Comparison of ENCODE assay signal across 1 cellular context in the genomic region with DNA sequence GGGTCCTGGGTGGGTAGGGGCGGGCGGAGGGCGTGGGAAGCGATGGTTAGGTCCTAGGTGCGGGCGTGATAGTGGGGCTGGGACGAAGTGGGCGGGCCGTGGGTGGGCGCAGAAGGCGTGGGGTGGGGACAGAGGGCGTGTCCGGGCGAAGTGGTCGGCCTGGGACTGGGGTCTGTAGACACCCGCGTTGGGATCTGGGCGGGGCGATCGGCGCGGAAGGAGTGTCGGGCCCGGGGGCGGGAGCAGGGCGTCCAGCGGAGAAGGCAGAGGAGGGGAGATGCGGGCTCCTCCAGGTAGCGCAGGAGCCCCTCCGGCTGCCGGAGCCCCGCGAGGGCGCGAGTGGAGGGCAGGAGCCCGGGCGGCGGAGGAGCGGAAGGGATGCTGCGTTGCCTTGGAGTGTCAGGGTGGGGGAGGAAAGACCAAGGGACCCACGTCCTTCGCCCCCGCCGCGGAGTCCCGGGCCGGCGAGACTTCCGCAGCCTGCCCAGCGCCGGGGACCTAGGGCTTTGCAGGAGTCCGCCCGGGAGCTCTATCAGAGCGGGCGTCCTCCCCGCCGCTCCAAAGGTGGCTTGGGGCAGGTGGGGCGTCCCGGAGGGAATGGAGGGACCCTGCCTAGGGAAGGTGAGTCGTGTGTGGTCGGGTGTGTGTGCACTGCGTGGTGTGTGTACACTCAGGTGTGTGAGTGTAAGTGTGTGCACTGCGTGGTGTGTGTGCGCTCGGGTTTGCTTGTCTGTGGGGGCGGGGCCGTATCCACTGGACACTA.
A peak's percentile ranks its signal among the peaks of the same experiment; 100 is the strongest.
TF ChIP-seq lines count a peak whose summit lies in the region.

No MANE protein-coding gene starts in this region.

TF ChIP-seq in HEK293, 187 proteins besides CTCF, POLR2A, EP300 and RAD21 (continued from another document and continues in another):
- TF ChIP-seq ZNF302 (tag by site-specific recombination; IDR thresholded peaks at IDR 0.05; ENCODE audit: low read depth) = no peak
- TF ChIP-seq ZFP3 (tag by site-specific recombination; IDR thresholded peaks at IDR 0.05; ENCODE audit: low read depth) = peak; percentile 94
- TF ChIP-seq, protein P1, sequence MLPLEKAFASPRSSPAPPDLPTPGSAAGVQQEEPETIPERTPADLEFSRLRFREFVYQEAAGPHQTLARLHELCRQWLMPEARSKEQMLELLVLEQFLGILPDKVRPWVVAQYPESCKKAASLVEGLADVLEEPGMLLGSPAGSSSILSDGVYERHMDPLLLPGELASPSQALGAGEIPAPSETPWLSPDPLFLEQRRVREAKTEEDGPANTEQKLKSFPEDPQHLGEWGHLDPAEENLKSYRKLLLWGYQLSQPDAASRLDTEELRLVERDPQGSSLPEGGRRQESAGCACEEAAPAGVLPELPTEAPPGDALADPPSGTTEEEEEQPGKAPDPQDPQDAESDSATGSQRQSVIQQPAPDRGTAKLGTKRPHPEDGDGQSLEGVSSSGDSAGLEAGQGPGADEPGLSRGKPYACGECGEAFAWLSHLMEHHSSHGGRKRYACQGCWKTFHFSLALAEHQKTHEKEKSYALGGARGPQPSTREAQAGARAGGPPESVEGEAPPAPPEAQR (tag by site-specific recombination; IDR thresholded peaks at IDR 0.05) = no peak
- TF ChIP-seq HOXD13 (CRISPR knock-in tag; IDR thresholded peaks at IDR 0.05; ENCODE audit: borderline replicate concordance) = no peak
- peak; percentile 33; the same call in 1 of the 2 replicates for TF ChIP-seq ZEB2 (tag by site-specific recombination; IDR thresholded peaks at IDR 0.05)
- TF ChIP-seq ZBTB17 (tag by site-specific recombination; IDR thresholded peaks at IDR 0.05) = peak; percentile 52; the same call in 1 of the 2 replicates
- TF ChIP-seq, protein P2, sequence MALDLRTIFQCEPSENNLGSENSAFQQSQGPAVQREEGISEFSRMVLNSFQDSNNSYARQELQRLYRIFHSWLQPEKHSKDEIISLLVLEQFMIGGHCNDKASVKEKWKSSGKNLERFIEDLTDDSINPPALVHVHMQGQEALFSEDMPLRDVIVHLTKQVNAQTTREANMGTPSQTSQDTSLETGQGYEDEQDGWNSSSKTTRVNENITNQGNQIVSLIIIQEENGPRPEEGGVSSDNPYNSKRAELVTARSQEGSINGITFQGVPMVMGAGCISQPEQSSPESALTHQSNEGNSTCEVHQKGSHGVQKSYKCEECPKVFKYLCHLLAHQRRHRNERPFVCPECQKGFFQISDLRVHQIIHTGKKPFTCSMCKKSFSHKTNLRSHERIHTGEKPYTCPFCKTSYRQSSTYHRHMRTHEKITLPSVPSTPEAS (tag by site-specific recombination; IDR thresholded peaks at IDR 0.05) = peak; percentile 99
- TF ChIP-seq, protein P3, sequence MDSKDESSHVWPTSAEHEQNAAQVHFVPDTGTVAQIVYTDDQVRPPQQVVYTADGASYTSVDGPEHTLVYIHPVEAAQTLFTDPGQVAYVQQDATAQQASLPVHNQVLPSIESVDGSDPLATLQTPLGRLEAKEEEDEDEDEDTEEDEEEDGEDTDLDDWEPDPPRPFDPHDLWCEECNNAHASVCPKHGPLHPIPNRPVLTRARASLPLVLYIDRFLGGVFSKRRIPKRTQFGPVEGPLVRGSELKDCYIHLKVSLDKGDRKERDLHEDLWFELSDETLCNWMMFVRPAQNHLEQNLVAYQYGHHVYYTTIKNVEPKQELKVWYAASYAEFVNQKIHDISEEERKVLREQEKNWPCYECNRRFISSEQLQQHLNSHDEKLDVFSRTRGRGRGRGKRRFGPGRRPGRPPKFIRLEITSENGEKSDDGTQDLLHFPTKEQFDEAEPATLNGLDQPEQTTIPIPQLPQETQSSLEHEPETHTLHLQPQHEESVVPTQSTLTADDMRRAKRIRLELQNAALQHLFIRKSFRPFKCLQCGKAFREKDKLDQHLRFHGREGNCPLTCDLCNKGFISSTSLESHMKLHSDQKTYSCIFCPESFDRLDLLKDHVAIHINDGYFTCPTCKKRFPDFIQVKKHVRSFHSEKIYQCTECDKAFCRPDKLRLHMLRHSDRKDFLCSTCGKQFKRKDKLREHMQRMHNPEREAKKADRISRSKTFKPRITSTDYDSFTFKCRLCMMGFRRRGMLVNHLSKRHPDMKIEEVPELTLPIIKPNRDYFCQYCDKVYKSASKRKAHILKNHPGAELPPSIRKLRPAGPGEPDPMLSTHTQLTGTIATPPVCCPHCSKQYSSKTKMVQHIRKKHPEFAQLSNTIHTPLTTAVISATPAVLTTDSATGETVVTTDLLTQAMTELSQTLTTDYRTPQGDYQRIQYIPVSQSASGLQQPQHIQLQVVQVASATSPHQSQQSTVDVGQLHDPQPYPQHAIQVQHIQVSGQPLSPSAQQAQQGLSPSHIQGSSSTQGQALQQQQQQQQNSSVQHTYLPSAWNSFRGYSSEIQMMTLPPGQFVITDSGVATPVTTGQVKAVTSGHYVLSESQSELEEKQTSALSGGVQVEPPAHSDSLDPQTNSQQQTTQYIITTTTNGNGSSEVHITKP (tag by site-specific recombination; IDR thresholded peaks at IDR 0.05) = peak; percentile 86
- TF ChIP-seq, protein P4, sequence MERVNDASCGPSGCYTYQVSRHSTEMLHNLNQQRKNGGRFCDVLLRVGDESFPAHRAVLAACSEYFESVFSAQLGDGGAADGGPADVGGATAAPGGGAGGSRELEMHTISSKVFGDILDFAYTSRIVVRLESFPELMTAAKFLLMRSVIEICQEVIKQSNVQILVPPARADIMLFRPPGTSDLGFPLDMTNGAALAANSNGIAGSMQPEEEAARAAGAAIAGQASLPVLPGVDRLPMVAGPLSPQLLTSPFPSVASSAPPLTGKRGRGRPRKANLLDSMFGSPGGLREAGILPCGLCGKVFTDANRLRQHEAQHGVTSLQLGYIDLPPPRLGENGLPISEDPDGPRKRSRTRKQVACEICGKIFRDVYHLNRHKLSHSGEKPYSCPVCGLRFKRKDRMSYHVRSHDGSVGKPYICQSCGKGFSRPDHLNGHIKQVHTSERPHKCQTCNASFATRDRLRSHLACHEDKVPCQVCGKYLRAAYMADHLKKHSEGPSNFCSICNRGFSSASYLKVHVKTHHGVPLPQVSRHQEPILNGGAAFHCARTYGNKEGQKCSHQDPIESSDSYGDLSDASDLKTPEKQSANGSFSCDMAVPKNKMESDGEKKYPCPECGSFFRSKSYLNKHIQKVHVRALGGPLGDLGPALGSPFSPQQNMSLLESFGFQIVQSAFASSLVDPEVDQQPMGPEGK (tag by site-specific recombination; IDR thresholded peaks at IDR 0.05) = peak; percentile 79
- TF ChIP-seq, protein P5, sequence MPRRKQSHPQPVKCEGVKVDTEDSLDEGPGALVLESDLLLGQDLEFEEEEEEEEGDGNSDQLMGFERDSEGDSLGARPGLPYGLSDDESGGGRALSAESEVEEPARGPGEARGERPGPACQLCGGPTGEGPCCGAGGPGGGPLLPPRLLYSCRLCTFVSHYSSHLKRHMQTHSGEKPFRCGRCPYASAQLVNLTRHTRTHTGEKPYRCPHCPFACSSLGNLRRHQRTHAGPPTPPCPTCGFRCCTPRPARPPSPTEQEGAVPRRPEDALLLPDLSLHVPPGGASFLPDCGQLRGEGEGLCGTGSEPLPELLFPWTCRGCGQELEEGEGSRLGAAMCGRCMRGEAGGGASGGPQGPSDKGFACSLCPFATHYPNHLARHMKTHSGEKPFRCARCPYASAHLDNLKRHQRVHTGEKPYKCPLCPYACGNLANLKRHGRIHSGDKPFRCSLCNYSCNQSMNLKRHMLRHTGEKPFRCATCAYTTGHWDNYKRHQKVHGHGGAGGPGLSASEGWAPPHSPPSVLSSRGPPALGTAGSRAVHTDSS (tag by site-specific recombination; IDR thresholded peaks at IDR 0.05) = no peak
- TF ChIP-seq, protein P6, sequence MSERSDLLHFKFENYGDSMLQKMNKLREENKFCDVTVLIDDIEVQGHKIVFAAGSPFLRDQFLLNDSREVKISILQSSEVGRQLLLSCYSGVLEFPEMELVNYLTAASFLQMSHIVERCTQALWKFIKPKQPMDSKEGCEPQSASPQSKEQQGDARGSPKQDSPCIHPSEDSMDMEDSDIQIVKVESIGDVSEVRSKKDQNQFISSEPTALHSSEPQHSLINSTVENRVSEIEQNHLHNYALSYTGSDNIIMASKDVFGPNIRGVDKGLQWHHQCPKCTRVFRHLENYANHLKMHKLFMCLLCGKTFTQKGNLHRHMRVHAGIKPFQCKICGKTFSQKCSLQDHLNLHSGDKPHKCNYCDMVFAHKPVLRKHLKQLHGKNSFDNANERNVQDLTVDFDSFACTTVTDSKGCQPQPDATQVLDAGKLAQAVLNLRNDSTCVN (tag by site-specific recombination; optimal IDR thresholded peaks at IDR 0.05) = peak; percentile 59
- no peak; the same call in 1 of the 2 replicates for TF ChIP-seq ZNF837 (tag by site-specific recombination; IDR thresholded peaks at IDR 0.05)
- no peak for TF ChIP-seq IKZF3 (tag by site-specific recombination; IDR thresholded peaks at IDR 0.05)
- TF ChIP-seq, protein P7, sequence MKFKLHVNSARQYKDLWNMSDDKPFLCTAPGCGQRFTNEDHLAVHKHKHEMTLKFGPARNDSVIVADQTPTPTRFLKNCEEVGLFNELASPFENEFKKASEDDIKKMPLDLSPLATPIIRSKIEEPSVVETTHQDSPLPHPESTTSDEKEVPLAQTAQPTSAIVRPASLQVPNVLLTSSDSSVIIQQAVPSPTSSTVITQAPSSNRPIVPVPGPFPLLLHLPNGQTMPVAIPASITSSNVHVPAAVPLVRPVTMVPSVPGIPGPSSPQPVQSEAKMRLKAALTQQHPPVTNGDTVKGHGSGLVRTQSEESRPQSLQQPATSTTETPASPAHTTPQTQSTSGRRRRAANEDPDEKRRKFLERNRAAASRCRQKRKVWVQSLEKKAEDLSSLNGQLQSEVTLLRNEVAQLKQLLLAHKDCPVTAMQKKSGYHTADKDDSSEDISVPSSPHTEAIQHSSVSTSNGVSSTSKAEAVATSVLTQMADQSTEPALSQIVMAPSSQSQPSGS (tag by site-specific recombination; IDR thresholded peaks at IDR 0.05; ENCODE audit: low read depth) = no peak
- TF ChIP-seq ZFHX2 (tag by site-specific recombination; conservative IDR thresholded peaks at IDR 0.05) = peak; percentile 97
- no peak for TF ChIP-seq ZNF664 (tag by site-specific recombination; IDR thresholded peaks at IDR 0.05)
- TF ChIP-seq MZF1 (tag by site-specific recombination; IDR thresholded peaks at IDR 0.05; ENCODE audit: borderline replicate concordance) = no peak
- TF ChIP-seq KLF1 (tag by site-specific recombination; IDR thresholded peaks at IDR 0.05) = no peak
- TF ChIP-seq, protein P8, sequence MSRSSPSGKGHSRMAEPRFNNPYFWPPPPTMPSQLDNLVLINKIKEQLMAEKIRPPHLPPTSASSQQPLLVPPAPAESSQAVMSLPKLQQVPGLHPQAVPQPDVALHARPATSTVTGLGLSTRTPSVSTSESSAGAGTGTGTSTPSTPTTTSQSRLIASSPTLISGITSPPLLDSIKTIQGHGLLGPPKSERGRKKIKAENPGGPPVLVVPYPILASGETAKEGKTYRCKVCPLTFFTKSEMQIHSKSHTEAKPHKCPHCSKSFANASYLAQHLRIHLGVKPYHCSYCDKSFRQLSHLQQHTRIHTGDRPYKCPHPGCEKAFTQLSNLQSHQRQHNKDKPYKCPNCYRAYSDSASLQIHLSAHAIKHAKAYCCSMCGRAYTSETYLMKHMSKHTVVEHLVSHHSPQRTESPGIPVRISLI (tag by site-specific recombination; IDR thresholded peaks at IDR 0.05) = no peak
- no peak for TF ChIP-seq ZNF629 (tag by site-specific recombination; IDR thresholded peaks at IDR 0.05)
- TF ChIP-seq, protein P9, sequence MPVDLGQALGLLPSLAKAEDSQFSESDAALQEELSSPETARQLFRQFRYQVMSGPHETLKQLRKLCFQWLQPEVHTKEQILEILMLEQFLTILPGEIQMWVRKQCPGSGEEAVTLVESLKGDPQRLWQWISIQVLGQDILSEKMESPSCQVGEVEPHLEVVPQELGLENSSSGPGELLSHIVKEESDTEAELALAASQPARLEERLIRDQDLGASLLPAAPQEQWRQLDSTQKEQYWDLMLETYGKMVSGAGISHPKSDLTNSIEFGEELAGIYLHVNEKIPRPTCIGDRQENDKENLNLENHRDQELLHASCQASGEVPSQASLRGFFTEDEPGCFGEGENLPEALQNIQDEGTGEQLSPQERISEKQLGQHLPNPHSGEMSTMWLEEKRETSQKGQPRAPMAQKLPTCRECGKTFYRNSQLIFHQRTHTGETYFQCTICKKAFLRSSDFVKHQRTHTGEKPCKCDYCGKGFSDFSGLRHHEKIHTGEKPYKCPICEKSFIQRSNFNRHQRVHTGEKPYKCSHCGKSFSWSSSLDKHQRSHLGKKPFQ (tag by site-specific recombination; IDR thresholded peaks at IDR 0.05) = peak; percentile 89
- no peak for TF ChIP-seq ZNF677 (tag by site-specific recombination; IDR thresholded peaks at IDR 0.05)
- no peak for TF ChIP-seq ZNF24 (tag by site-specific recombination; IDR thresholded peaks at IDR 0.05)
- TF ChIP-seq, protein P10, sequence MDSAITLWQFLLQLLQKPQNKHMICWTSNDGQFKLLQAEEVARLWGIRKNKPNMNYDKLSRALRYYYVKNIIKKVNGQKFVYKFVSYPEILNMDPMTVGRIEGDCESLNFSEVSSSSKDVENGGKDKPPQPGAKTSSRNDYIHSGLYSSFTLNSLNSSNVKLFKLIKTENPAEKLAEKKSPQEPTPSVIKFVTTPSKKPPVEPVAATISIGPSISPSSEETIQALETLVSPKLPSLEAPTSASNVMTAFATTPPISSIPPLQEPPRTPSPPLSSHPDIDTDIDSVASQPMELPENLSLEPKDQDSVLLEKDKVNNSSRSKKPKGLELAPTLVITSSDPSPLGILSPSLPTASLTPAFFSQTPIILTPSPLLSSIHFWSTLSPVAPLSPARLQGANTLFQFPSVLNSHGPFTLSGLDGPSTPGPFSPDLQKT (IDR thresholded peaks at IDR 0.05; ENCODE audit: borderline replicate concordance, low read depth, low read length) = no peak
- TF ChIP-seq, protein P11, sequence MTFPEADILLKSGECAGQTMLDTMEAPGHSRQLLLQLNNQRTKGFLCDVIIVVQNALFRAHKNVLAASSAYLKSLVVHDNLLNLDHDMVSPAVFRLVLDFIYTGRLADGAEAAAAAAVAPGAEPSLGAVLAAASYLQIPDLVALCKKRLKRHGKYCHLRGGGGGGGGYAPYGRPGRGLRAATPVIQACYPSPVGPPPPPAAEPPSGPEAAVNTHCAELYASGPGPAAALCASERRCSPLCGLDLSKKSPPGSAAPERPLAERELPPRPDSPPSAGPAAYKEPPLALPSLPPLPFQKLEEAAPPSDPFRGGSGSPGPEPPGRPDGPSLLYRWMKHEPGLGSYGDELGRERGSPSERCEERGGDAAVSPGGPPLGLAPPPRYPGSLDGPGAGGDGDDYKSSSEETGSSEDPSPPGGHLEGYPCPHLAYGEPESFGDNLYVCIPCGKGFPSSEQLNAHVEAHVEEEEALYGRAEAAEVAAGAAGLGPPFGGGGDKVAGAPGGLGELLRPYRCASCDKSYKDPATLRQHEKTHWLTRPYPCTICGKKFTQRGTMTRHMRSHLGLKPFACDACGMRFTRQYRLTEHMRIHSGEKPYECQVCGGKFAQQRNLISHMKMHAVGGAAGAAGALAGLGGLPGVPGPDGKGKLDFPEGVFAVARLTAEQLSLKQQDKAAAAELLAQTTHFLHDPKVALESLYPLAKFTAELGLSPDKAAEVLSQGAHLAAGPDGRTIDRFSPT (tag by site-specific recombination; IDR thresholded peaks at IDR 0.05) = no peak
- peak; percentile 91 for TF ChIP-seq EGR2 (tag by site-specific recombination; IDR thresholded peaks at IDR 0.05; ENCODE audit: low read depth)
- no peak for TF ChIP-seq ZNF114 (tag by site-specific recombination; IDR thresholded peaks at IDR 0.05)
- TF ChIP-seq SP7 (tag by site-specific recombination; IDR thresholded peaks at IDR 0.05) = peak; percentile 24; the same call in 1 of the 2 replicates
- no peak for TF ChIP-seq BCL11B (tag by site-specific recombination; IDR thresholded peaks at IDR 0.05; ENCODE audit: low read depth)
- TF ChIP-seq ZNF621 (tag by site-specific recombination; IDR thresholded peaks at IDR 0.05) = no peak
- TF ChIP-seq ZNF596 (tag by site-specific recombination; IDR thresholded peaks at IDR 0.05) = no peak
- peak; percentile 94 for TF ChIP-seq ZNF600 (tag by site-specific recombination; IDR thresholded peaks at IDR 0.05)
- no peak for TF ChIP-seq ZNF791 (tag by site-specific recombination; IDR thresholded peaks at IDR 0.05)
- peak; percentile 82 for TF ChIP-seq GLIS1 (tag by site-specific recombination; IDR thresholded peaks at IDR 0.05)
- no peak for TF ChIP-seq ZNF138 (tag by site-specific recombination; IDR thresholded peaks at IDR 0.05; ENCODE audit: borderline replicate concordance)
- no peak for TF ChIP-seq ZNF555 (tag by site-specific recombination; conservative IDR thresholded peaks at IDR 0.05)
